Comparison of ENCODE assay signal across 9 cellular contexts in genomic region chr7:3399858-3400257, GRCh38.
A peak's percentile ranks its signal among the peaks of the same experiment; 100 is the strongest.
DNase-seq lines count a peak whose midpoint lies in the region; ATAC-seq and TF ChIP-seq lines count a peak whose summit lies in the region.
"Had no signal": no experiment of that assay in that cellular context is flagged by ENCODE, and none has a peak within 500 bp of the region (broad histone marks: within the 10 kb centered on the region; RNA-seq: fewer than 3 reads in every experiment).

No MANE protein-coding gene starts in this region.

- H3K9ac ChIP-seq in NT2/D1 (ENCODE audit: insufficient read length, low read depth), result no peak overlapping the region

- no peaks in the 10 kb centered on the region for H3K27me3 ChIP-seq in NT2/D1 (ENCODE audit: insufficient read depth, insufficient read length)
- no peaks in the 10 kb centered on the region for H3K27me3 ChIP-seq in adrenal gland

- H3K27ac Mint-ChIP-seq in activated CD4-positive, alpha-beta T cell treated with anti-CD3 and anti-CD28 coated beads, Interleukin-2, amount 10 ng/mL, durations not matched to agents 24 days and 14 days, result no peak overlapping the region
- H3K27ac Mint-ChIP-seq: CD4-positive, CD25-positive, alpha-beta regulatory T cell had no signal

- no peaks in the 10 kb centered on the region for H3K36me3 ChIP-seq in NT2/D1 (ENCODE audit: insufficient read depth, insufficient read length, low read length)
- H3K36me3 ChIP-seq in adrenal gland (replicated peaks in 1 of 2), result no peaks in the 10 kb centered on the region

- peaks cover 24% of the 10 kb centered on the region for H3K9me3 ChIP-seq in NT2/D1 (ENCODE audit: insufficient read depth, low read length)
- peaks cover 0 to 8% (median 8%) of the 10 kb centered on the region in 3 donors for H3K9me3 ChIP-seq in adrenal gland (replicated peaks in 1 of 3)

- H3K4me1 Mint-ChIP-seq in activated CD4-positive, alpha-beta T cell treated with anti-CD3 and anti-CD28 coated beads, Interleukin-2, amount 10 ng/mL, durations not matched to agents 24 days and 14 days, result no peaks in the 10 kb centered on the region
- H3K4me1 Mint-ChIP-seq: CD4-positive, CD25-positive, alpha-beta regulatory T cell had no signal

- intact Hi-C loops in activated CD4-positive, alpha-beta T cell treated with anti-CD3 and anti-CD28 coated beads, Interleukin-2, amount 10 ng/mL, durations not matched to agents 24 days and 14 days (cut with micrococcal nuclease), result loop anchor here (10.0 kb wide), 1 partner anchor 65 kb away; no protein-coding TSS in a partner anchor
- intact Hi-C loops in adrenal gland (cut with DNase I), result no loop called here

- TF ChIP-seq CTCF in epithelial cell of proximal tubule (conservative IDR thresholded peaks at IDR 0.05; ENCODE audit: low read depth, low read length) (peak; percentile 45), retinal pigment epithelial cell (conservative IDR thresholded peaks at IDR 0.05; ENCODE audit: low read depth, low read length) (peak; percentile 28), adrenal gland (IDR thresholded peaks at IDR 0.05) (peak in 1 of 6 experiments; percentile 12)

- H3K27me3 Mint-ChIP-seq in activated CD4-positive, alpha-beta T cell treated with anti-CD3 and anti-CD28 coated beads, Interleukin-2, amount 10 ng/mL, durations not matched to agents 24 days and 14 days, result peaks cover 13% of the 10 kb centered on the region

- H3K4me1 ChIP-seq in NT2/D1 (ENCODE audit: insufficient read depth, insufficient read length), result no peaks in the 10 kb centered on the region
- peaks cover 0 to 6% of the 10 kb centered on the region in 2 donors for H3K4me1 ChIP-seq in adrenal gland (replicated peaks in 1 of 2)

- DNase-seq in activated CD4-positive, alpha-beta T cell treated with anti-CD3 and anti-CD28 coated beads, Interleukin-2, amount 10 ng/mL, durations not matched to agents 24 days and 14 days, result peak; percentile 62
- no peak for DNase-seq in activated CD4-positive, alpha-beta T cell treated with anti-CD3 and anti-CD28 coated beads, Interleukin-2, amount 50 U/mL, for 1 hour
- DNase-seq in NT2/D1 (ENCODE audit: low read depth, low spot score), result peak; percentile 98
- DNase-seq in epithelial cell of proximal tubule (ENCODE audit: low read depth), result no peak
- DNase-seq in retinal pigment epithelial cell (ENCODE audit: low read depth), result no peak
- DNase-seq in GM19240 (ENCODE audit: insufficient read length, low spot score), result no peak
- DNase-seq in adrenal gland, result no peak

- no peak overlapping the region for H3K4me3 Mint-ChIP-seq in activated CD4-positive, alpha-beta T cell treated with anti-CD3 and anti-CD28 coated beads, Interleukin-2, amount 10 ng/mL, durations not matched to agents 24 days and 14 days
- H3K4me3 Mint-ChIP-seq: CD4-positive, CD25-positive, alpha-beta regulatory T cell had no signal

- H3K36me3 Mint-ChIP-seq in activated CD4-positive, alpha-beta T cell treated with anti-CD3 and anti-CD28 coated beads, Interleukin-2, amount 10 ng/mL, durations not matched to agents 24 days and 14 days (ENCODE audit: low read depth), result no peaks in the 10 kb centered on the region
- H3K36me3 Mint-ChIP-seq: CD4-positive, CD25-positive, alpha-beta regulatory T cell had no signal

- H3K27ac ChIP-seq in adrenal gland, result no peak overlapping the region

- TF ChIP-seq POLR2A in adrenal gland (IDR thresholded peaks at IDR 0.05), result no peak

- H3K4me3 ChIP-seq in NT2/D1 (ENCODE audit: insufficient read length, low read depth) (no peak overlapping the region), epithelial cell of proximal tubule (ENCODE audit: low read depth, low read length) (no peak overlapping the region), retinal pigment epithelial cell (ENCODE audit: low read length) (no peak overlapping the region), adrenal gland (no peak overlapping the region)

- 25 to 37% (median 35%) methylated on average over 2 of the region's 2 CpGs for WGBS in adrenal gland, 4 donors

- H3K9me3 Mint-ChIP-seq in activated CD4-positive, alpha-beta T cell treated with anti-CD3 and anti-CD28 coated beads, Interleukin-2, amount 10 ng/mL, durations not matched to agents 24 days and 14 days, result peaks cover 9% of the 10 kb centered on the region

- ATAC-seq in HG03342 (IDR thresholded peaks at IDR 0.05; ENCODE audit: unreplicated experiment), result no peak

Comparison
In these comparisons a context has a peak if more than half of its experiments do, and no peak if none do; other contexts are left out.
1. DNase-seq: peak in activated CD4-positive, alpha-beta T cell treated with anti-CD3 and anti-CD28 coated beads, Interleukin-2, amount 10 ng/mL, durations not matched to agents 24 days and 14 days (single experiment) and NT2/D1 (single experiment); none in activated CD4-positive, alpha-beta T cell treated with anti-CD3 and anti-CD28 coated beads, Interleukin-2, amount 50 U/mL, for 1 hour (single experiment), epithelial cell of proximal tubule (single experiment), retinal pigment epithelial cell (single experiment), GM19240 (single experiment) and adrenal gland (0 of 7).